ENCODE assay signal across 1 cellular context in the genomic region with DNA sequence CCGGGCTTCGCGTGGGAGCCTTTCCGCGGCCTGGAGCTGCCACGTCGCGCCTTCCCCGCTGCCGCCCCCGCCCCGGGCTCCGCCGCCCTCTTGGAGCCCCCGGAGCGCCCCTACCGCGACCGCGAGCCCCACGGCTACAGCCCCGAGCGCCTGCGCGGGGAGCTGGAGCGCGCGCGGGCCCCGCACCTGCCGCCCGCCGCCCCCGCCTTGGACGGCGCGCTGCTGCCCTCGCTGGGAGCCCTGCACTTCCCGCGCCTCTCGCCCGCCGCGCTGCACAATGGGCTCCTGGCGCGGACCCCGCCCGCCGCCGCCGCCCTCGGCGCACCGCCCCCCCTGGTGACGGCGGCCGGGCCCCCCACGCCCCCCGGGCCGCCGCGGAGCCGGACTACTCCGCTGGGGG.
TF ChIP-seq lines count a peak whose summit lies in the region.

No MANE protein-coding gene starts in this region.

TF ChIP-seq in H1, 55 proteins besides CTCF, POLR2A, EP300 and RAD21:
- TF ChIP-seq, protein P1, sequence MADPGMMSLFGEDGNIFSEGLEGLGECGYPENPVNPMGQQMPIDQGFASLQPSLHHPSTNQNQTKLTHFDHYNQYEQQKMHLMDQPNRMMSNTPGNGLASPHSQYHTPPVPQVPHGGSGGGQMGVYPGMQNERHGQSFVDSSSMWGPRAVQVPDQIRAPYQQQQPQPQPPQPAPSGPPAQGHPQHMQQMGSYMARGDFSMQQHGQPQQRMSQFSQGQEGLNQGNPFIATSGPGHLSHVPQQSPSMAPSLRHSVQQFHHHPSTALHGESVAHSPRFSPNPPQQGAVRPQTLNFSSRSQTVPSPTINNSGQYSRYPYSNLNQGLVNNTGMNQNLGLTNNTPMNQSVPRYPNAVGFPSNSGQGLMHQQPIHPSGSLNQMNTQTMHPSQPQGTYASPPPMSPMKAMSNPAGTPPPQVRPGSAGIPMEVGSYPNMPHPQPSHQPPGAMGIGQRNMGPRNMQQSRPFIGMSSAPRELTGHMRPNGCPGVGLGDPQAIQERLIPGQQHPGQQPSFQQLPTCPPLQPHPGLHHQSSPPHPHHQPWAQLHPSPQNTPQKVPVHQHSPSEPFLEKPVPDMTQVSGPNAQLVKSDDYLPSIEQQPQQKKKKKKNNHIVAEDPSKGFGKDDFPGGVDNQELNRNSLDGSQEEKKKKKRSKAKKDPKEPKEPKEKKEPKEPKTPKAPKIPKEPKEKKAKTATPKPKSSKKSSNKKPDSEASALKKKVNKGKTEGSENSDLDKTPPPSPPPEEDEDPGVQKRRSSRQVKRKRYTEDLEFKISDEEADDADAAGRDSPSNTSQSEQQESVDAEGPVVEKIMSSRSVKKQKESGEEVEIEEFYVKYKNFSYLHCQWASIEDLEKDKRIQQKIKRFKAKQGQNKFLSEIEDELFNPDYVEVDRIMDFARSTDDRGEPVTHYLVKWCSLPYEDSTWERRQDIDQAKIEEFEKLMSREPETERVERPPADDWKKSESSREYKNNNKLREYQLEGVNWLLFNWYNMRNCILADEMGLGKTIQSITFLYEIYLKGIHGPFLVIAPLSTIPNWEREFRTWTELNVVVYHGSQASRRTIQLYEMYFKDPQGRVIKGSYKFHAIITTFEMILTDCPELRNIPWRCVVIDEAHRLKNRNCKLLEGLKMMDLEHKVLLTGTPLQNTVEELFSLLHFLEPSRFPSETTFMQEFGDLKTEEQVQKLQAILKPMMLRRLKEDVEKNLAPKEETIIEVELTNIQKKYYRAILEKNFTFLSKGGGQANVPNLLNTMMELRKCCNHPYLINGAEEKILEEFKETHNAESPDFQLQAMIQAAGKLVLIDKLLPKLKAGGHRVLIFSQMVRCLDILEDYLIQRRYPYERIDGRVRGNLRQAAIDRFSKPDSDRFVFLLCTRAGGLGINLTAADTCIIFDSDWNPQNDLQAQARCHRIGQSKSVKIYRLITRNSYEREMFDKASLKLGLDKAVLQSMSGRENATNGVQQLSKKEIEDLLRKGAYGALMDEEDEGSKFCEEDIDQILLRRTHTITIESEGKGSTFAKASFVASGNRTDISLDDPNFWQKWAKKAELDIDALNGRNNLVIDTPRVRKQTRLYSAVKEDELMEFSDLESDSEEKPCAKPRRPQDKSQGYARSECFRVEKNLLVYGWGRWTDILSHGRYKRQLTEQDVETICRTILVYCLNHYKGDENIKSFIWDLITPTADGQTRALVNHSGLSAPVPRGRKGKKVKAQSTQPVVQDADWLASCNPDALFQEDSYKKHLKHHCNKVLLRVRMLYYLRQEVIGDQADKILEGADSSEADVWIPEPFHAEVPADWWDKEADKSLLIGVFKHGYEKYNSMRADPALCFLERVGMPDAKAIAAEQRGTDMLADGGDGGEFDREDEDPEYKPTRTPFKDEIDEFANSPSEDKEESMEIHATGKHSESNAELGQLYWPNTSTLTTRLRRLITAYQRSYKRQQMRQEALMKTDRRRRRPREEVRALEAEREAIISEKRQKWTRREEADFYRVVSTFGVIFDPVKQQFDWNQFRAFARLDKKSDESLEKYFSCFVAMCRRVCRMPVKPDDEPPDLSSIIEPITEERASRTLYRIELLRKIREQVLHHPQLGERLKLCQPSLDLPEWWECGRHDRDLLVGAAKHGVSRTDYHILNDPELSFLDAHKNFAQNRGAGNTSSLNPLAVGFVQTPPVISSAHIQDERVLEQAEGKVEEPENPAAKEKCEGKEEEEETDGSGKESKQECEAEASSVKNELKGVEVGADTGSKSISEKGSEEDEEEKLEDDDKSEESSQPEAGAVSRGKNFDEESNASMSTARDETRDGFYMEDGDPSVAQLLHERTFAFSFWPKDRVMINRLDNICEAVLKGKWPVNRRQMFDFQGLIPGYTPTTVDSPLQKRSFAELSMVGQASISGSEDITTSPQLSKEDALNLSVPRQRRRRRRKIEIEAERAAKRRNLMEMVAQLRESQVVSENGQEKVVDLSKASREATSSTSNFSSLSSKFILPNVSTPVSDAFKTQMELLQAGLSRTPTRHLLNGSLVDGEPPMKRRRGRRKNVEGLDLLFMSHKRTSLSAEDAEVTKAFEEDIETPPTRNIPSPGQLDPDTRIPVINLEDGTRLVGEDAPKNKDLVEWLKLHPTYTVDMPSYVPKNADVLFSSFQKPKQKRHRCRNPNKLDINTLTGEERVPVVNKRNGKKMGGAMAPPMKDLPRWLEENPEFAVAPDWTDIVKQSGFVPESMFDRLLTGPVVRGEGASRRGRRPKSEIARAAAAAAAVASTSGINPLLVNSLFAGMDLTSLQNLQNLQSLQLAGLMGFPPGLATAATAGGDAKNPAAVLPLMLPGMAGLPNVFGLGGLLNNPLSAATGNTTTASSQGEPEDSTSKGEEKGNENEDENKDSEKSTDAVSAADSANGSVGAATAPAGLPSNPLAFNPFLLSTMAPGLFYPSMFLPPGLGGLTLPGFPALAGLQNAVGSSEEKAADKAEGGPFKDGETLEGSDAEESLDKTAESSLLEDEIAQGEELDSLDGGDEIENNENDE (IDR thresholded peaks at IDR 0.05; ENCODE audit: insufficient replicate concordance, low read length), result no peak
- TF ChIP-seq NANOG (IDR thresholded peaks at IDR 0.05; ENCODE audit: insufficient read depth, low read depth, low read length, poor library complexity, severe bottlenecking) (no peak), CTBP2 (IDR thresholded peaks at IDR 0.05; ENCODE audit: borderline replicate concordance, insufficient read depth, insufficient read length, low read length) (no peak), TBP (IDR thresholded peaks at IDR 0.05; ENCODE audit: low read depth, low read length) (no peak)
